20 cellular contexts compared by ENCODE assay signal in the genomic region with DNA sequence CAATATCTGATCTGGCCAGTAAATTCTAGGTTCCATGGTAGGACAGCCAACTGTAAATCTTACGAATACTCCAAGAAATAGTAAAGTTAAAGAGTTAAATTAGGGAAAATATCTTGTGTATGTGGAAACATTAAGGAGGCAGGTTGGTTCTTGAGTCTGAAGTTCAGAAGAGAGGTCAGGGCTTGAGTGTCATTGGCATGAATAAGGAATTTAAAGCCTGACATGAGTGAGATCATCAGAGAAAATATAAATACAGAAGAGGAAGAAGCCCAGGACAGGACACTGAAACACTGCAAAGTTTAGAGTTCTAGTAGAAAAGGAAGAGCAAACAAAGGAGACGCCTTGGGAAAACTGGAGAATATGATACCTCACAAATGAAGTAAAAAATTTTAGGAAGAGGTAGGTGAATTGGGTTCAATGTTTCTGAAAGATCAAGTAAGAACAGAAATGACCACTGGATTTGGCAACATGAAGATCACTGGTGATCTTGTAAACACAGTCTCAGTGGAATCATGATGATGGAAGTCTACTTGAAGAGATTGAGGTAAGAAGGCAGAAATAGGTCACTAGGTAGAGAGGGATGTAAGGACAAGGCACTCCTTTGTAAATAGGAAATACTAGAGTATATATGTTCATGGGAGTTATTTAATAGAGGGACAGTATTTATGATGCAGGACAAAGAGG.
"Had no signal": no experiment of that assay in that cellular context is flagged by ENCODE, and none has a peak within 500 bp of the region (broad histone marks: within the 10 kb centered on the region; RNA-seq: fewer than 3 reads in every experiment).

No MANE protein-coding gene starts in this region.

- H3K9me3 ChIP-seq: adrenal gland, breast epithelium, esophagus squamous epithelium had no signal

- DNase-seq: activated CD4-positive, alpha-beta T cell treated with anti-CD3 and anti-CD28 coated beads for 1 hour; activated gamma-delta T cell; adrenal gland; effector CD8-positive, alpha-beta T cell; esophagus squamous epithelium; foreskin fibroblast; glutamatergic neuron; hippocampal formation; kidney; retina; stimulated activated CD4-positive, alpha-beta T cell treated with anti-CD3 and anti-CD28 coated beads, Interleukin-12 subunit alpha, Interleukin-12 subunit beta, amount 100 ng/mL, for 4 hours; stimulated activated CD4-positive, alpha-beta T cell treated with anti-CD3 and anti-CD28 coated beads, Interleukin-1b, Interleukin-23, amount 100 ng/mL, for 48 hours; stimulated activated CD8-positive, alpha-beta memory T cell treated with anti-CD3 and anti-CD28 coated beads, Interleukin-4, amount 100 ng/mL, for 48 hours; stimulated activated naive CD4-positive, alpha-beta T cell; WERI-Rb-1 had no signal

- H3K36me3 ChIP-seq: adrenal gland, breast epithelium, esophagus squamous epithelium, WERI-Rb-1 had no signal

- H3K27me3 ChIP-seq: adrenal gland, breast epithelium, esophagus squamous epithelium had no signal

- FAIRE-seq: astrocyte, endothelial cell of umbilical vein, kidney had no signal

- H3K27ac ChIP-seq: adrenal gland, breast epithelium, esophagus squamous epithelium, WERI-Rb-1 had no signal

- H3K4me3 ChIP-seq: adrenal gland, breast epithelium, esophagus squamous epithelium, lung had no signal

- ATAC-seq: left lobe of liver had no signal
